In the genomic region with DNA sequence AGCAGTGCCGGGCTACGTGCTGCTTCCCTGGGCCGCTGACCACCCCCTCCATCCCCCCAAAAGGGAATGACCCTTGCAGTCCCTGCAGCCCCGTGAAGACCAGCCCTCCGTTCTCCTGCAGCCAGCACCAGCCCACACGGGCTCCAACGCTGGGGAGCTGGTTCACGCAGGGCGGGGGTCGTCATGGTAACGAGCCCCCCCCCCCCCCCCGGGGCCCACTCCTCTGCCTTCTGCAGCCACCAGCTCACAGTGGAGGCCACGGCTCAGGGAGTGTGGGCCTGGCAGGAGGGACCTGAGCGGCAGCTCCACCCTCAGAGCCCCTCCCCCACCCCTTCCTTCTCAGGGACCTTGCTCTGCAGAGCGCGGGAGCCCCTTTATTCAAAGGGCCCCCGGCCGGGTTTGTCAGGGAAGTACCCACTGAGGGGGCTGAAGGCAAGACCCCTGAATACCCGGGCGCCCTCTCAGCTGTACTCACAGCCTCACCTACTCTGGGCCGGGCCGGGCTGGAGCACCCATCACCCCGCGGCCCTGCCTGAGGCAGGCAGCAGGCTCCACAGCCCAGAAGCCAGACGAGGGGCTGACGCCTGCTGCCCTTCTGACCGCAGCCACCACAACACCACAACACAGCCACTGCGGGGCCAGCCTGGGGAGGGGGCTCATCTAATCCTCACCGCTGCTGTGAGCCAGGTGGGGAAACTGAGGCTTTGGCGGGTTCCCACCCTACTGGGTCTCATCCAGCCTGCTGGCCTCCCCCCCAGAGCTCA, we compare ENCODE assay signal across 15 cellular contexts. TPM values are rescaled to one million over a fixed set of nuclear protein-coding genes. Genes with fewer than 3 reads are reported as not detected.
DNase-seq lines count a peak whose midpoint lies in the region; ATAC-seq and TF ChIP-seq lines count a peak whose summit lies in the region.
"Had no signal": no experiment of that assay in that cellular context is flagged by ENCODE, and none has a peak within 500 bp of the region (broad histone marks: within the 10 kb centered on the region; RNA-seq: fewer than 3 reads in every experiment).

No MANE protein-coding gene starts in this region.

- DNase-seq in CD14-positive monocyte (ENCODE audit: low spot score) (no peak), nephron progenitor cell (peak; percentile 61), EL (no peak), DMS79 treated with DMSO at 0.1 percent for 48 hours (lab: John Stamatoyannopoulos, UW) (no peak)
- DNase-seq in effector memory CD4-positive, alpha-beta T cell, result no peak
- DNase-seq: activated CD4-positive, alpha-beta T cell treated with anti-CD3 and anti-CD28 coated beads for 48 hours; NCI-H510A treated with DMSO at 0.1 percent for 48 hours; stimulated activated CD4-positive, alpha-beta T cell treated with anti-CD3 and anti-CD28 coated beads, Interleukin-4, amount 100 ng/mL, for 1 hour had no signal

- peak overlapping the region; percentile 51 for H3K27ac ChIP-seq in HUES6 (ENCODE audit: low read depth, low read length)
- H3K27ac ChIP-seq in effector memory CD4-positive, alpha-beta T cell (ENCODE audit: insufficient read depth, low read length, poor library complexity, severe bottlenecking), result no peak overlapping the region
- H3K27ac ChIP-seq: ascending aorta, C4-2B had no signal

- peaks cover 22% of the 10 kb centered on the region for H3K4me1 ChIP-seq in HUES6 (ENCODE audit: control insufficient read depth, insufficient read depth, low read length)
- H3K4me1 ChIP-seq in effector memory CD4-positive, alpha-beta T cell (ENCODE audit: control insufficient read depth, insufficient read depth, low read length, poor library complexity, severe bottlenecking), result peaks cover 19% of the 10 kb centered on the region
- H3K4me1 ChIP-seq: ascending aorta had no signal

- no peaks in the 10 kb centered on the region for H3K9me3 ChIP-seq in HUES6 (ENCODE audit: control insufficient read depth, insufficient read depth, low read depth, low read length)
- H3K9me3 ChIP-seq in effector memory CD4-positive, alpha-beta T cell (ENCODE audit: control insufficient read depth, low read length), result no peaks in the 10 kb centered on the region
- H3K9me3 ChIP-seq: ascending aorta had no signal

- no peaks in the 10 kb centered on the region for H3K27me3 ChIP-seq in HUES6 (ENCODE audit: control insufficient read depth, insufficient read depth, low read length)
- H3K27me3 ChIP-seq in effector memory CD4-positive, alpha-beta T cell (replicated peaks; ENCODE audit: control insufficient read depth, insufficient read depth, low read length, poor library complexity, severe bottlenecking), result no peaks in the 10 kb centered on the region
- H3K27me3 ChIP-seq: ascending aorta, dorsolateral prefrontal cortex had no signal

- H3K4me1 Mint-ChIP-seq in CD14-positive monocyte (peaks cover 24% of the 10 kb centered on the region), nephron progenitor cell (peaks cover 36% of the 10 kb centered on the region)

- peaks cover 8 to 13% (median 9%) of the 10 kb centered on the region in 3 donors for H3K27me3 Mint-ChIP-seq in CD14-positive monocyte (ENCODE audit: low read depth in 3 of 3)
- no peaks in the 10 kb centered on the region for H3K27me3 Mint-ChIP-seq in nephron progenitor cell (ENCODE audit: low read depth, poor library complexity)

- H3K9me3 Mint-ChIP-seq in CD14-positive monocyte, result no peaks in the 10 kb centered on the region
- no peaks in the 10 kb centered on the region for H3K9me3 Mint-ChIP-seq in nephron progenitor cell
- H3K9me3 Mint-ChIP-seq: T-helper 1 cell treated with Interleukin-12 subunit alpha and Interleukin-12 subunit beta and Interleukin-4 antibody, amounts not matched to agents 30 μg/mL and 1 μg/mL, for 36 hours had no signal

- ATAC-seq in HG02884 (IDR thresholded peaks at IDR 0.05; ENCODE audit: unreplicated experiment), result no peak
- ATAC-seq: HepG2 had no signal

- intact Hi-C loops in CD14-positive monocyte (cut with micrococcal nuclease), result loop anchor here in 1 of 2 donors (10.0 kb wide), 1 partner anchor 154 kb away; no protein-coding TSS in a partner anchor

- H3K36me3 ChIP-seq in HUES6 (ENCODE audit: control insufficient read depth, insufficient read depth, low read length), result no peaks in the 10 kb centered on the region
- H3K36me3 ChIP-seq in effector memory CD4-positive, alpha-beta T cell (ENCODE audit: control insufficient read depth, insufficient read depth, low read length), result no peaks in the 10 kb centered on the region
- H3K36me3 ChIP-seq: ascending aorta had no signal

- H3K36me3 Mint-ChIP-seq in CD14-positive monocyte (no peaks in the 10 kb centered on the region), nephron progenitor cell (ENCODE audit: low read depth) (no peaks in the 10 kb centered on the region)

- H3K4me3 ChIP-seq in HUES6 (ENCODE audit: low read depth, low read length), result no peak overlapping the region
- H3K4me3 ChIP-seq in effector memory CD4-positive, alpha-beta T cell (ENCODE audit: insufficient read depth, low read depth, low read length, poor library complexity, severe bottlenecking), result peak overlapping the region; percentile 32
- H3K4me3 ChIP-seq: ascending aorta had no signal

- H3K27ac Mint-ChIP-seq in CD14-positive monocyte, result no peak overlapping the region
- no peak overlapping the region for H3K27ac Mint-ChIP-seq in nephron progenitor cell
- H3K27ac Mint-ChIP-seq: T-helper 1 cell treated with Interleukin-12 subunit alpha and Interleukin-12 subunit beta and Interleukin-4 antibody, amounts not matched to agents 30 μg/mL and 1 μg/mL, for 36 hours had no signal

- H3K4me3 Mint-ChIP-seq in CD14-positive monocyte (peak overlapping the region; percentile 76 to 88), nephron progenitor cell (no peak overlapping the region)
- H3K4me3 Mint-ChIP-seq: T-helper 1 cell treated with Interleukin-12 subunit alpha and Interleukin-12 subunit beta and Interleukin-4 antibody, amounts not matched to agents 30 μg/mL and 1 μg/mL, for 36 hours had no signal

- no peak overlapping the region for H3K9ac ChIP-seq in HUES6 (ENCODE audit: low read length)

- TF ChIP-seq CTCF in CD14-positive monocyte (IDR thresholded peaks at IDR 0.05) (no peak), nephron progenitor cell (IDR thresholded peaks at IDR 0.05) (no peak)

RNA-seq across cellular contexts. Expression of a gene that starts 12.6 kb away (rescaled TPM):
- polyA plus RNA-seq in CD14-positive monocyte, result 1 to 10 TPM in 1 of 2 donors, under 1 TPM in 1; 0.39 to 1.2 TPM

RNA-seq across cellular contexts. Expression of a gene that starts 26.1 kb away (rescaled TPM):
- polyA plus RNA-seq in CD14-positive monocyte, result 10 to 100 TPM; 18.5 to 19.7 TPM

RNA-seq across cellular contexts. Expression of a gene that starts 51.2 kb away (rescaled TPM):
- polyA plus RNA-seq in CD14-positive monocyte, result 10 to 100 TPM; 26.1 to 33.2 TPM

RNA-seq across cellular contexts. Expression of a gene that starts 53.6 kb away (rescaled TPM):
- polyA plus RNA-seq in CD14-positive monocyte, result under 1 TPM in 1 of 2 donors, not detected in 1; 0.42 TPM
